Comparison of ENCODE assay signal across 16 cellular contexts in the genomic region with DNA sequence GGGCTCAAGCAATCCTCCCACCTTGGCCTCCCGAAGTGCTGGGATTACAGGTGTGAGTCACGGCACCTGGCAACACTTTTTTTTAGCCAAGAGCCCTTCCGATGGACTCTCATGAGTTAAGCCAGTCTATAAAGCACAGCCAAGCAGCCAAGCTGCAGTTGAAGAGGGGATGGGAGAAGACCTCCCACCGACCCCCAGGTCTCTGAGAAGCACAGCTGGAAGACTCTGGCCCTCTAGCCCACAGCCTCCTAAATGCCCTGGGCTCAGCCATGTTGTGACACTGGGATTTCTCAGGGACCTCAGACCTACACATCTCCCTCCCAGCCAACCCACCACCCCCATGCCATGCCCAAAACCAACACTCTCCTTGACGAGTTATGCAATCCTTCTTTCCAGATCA. TPM values are rescaled to one million over a fixed set of nuclear protein-coding genes. Genes with fewer than 3 reads are reported as not detected.
DNase-seq lines count a peak whose midpoint lies in the region; ATAC-seq and TF ChIP-seq lines count a peak whose summit lies in the region.
"Had no signal": no experiment of that assay in that cellular context is flagged by ENCODE, and none has a peak within 500 bp of the region (broad histone marks: within the 10 kb centered on the region; RNA-seq: fewer than 3 reads in every experiment).

No MANE protein-coding gene starts in this region.

- H3K36me3 ChIP-seq in right atrium auricular region (no peaks in the 10 kb centered on the region), osteoblast (ENCODE audit: insufficient read depth, low read length) (no peaks in the 10 kb centered on the region), tibial artery (no peaks in the 10 kb centered on the region)
- H3K36me3 ChIP-seq: HAP-1 had no signal

- no peaks in the 10 kb centered on the region for H3K79me2 ChIP-seq in osteoblast (ENCODE audit: insufficient read depth, low read length)

- ATAC-seq in Right ventricle myocardium superior (ENCODE audit: poor library complexity) (no peak), HG02798 (IDR thresholded peaks at IDR 0.05; ENCODE audit: poor library complexity, unreplicated experiment) (no peak), HG02884 (IDR thresholded peaks at IDR 0.05; ENCODE audit: unreplicated experiment) (no peak)
- ATAC-seq: A549, GM12878 had no signal

- DNase-seq in Right ventricle myocardium superior (peak; percentile 13), right atrium auricular region (ENCODE audit: low spot score) (no peak), coronary artery (ENCODE audit: low spot score) (peak; percentile 50), osteoblast (ENCODE audit: insufficient read length, low spot score, missing footprints) (peak; percentile 71), tibial artery (peak in 1 of 2 donors; percentile 61), GM20000 (ENCODE audit: low spot score) (no peak)
- DNase-seq: DMS53, NCI-H146, NCI-H226, NCI-H526 treated with DMSO at 0.1 percent for 48 hours had no signal

- H3K4me1 ChIP-seq in right atrium auricular region: peaks cover 0 to 5% of the 10 kb centered on the region in 2 donors
- H3K4me1 ChIP-seq in osteoblast (ENCODE audit: insufficient read depth, low read length): peaks cover 50% of the 10 kb centered on the region
- H3K4me1 ChIP-seq in tibial artery: peaks cover 4 to 95% (median 82%) of the 10 kb centered on the region in 4 donors
- H3K4me1 ChIP-seq: HAP-1 had no signal

- no peak overlapping the region for H3K4me3 ChIP-seq in right atrium auricular region
- H3K4me3 ChIP-seq in coronary artery: no peak overlapping the region
- no peak overlapping the region for H3K4me3 ChIP-seq in osteoblast (ENCODE audit: insufficient read depth, low read length)
- H3K4me3 ChIP-seq in tibial artery: no peak overlapping the region
- H3K4me3 ChIP-seq: A549, GM12878, HAP-1 had no signal

- H3K27me3 ChIP-seq in right atrium auricular region (no peaks in the 10 kb centered on the region), osteoblast (ENCODE audit: insufficient read depth, low read length) (no peaks in the 10 kb centered on the region), tibial artery (no peaks in the 10 kb centered on the region)

- intact Hi-C loops in Right ventricle myocardium superior (cut with DNase I) (no loop called here), tibial artery (cut with DNase I; ENCODE audit: low total_unique reads) (no loop called here)

- H3K4me2 ChIP-seq in osteoblast (ENCODE audit: insufficient read depth, low read length): no peak overlapping the region
- H3K4me2 ChIP-seq: A549 had no signal

- H3K27ac ChIP-seq in right atrium auricular region: no peak overlapping the region
- H3K27ac ChIP-seq in coronary artery: peak overlapping the region; percentile 28 to 30
- H3K27ac ChIP-seq in osteoblast (ENCODE audit: low read depth, low read length): no peak overlapping the region
- peak overlapping the region; percentile 79 to 81 for H3K27ac ChIP-seq in tibial artery
- H3K27ac ChIP-seq: RWPE1 had no signal

- H4K20me1 ChIP-seq in osteoblast (ENCODE audit: insufficient read depth, low read length): no peaks in the 10 kb centered on the region

- H3K9me3 ChIP-seq in right atrium auricular region: no peaks in the 10 kb centered on the region
- H3K9me3 ChIP-seq in osteoblast (ENCODE audit: low read depth, low read length): no peaks in the 10 kb centered on the region
- no peaks in the 10 kb centered on the region for H3K9me3 ChIP-seq in tibial artery
- H3K9me3 ChIP-seq: A549, HAP-1 had no signal

- no peak for TF ChIP-seq CTCF in right atrium auricular region (IDR thresholded peaks at IDR 0.05)
- TF ChIP-seq CTCF in coronary artery (IDR thresholded peaks at IDR 0.05): no peak
- TF ChIP-seq CTCF in osteoblast (IDR thresholded peaks at IDR 0.05; ENCODE audit: extremely low read depth, low read depth, low read length): no peak
- no peak for TF ChIP-seq CTCF in tibial artery (IDR thresholded peaks at IDR 0.05)
- no peak for TF ChIP-seq CTCF in GM20000 (IDR thresholded peaks at IDR 0.05; ENCODE audit: extremely low read depth, missing control alignments)

- H2AFZ ChIP-seq in osteoblast (ENCODE audit: low read length): no peak overlapping the region

RNA-seq across cellular contexts. Expression of a gene that starts 31.1 kb away (rescaled TPM):
- total RNA-seq in Right ventricle myocardium superior (not detected), right atrium auricular region (not detected), osteoblast (not detected in 2 replicates)
- total RNA-seq: GM12878 had no signal

RNA-seq across cellular contexts. Expression of a gene that starts 56.5 kb away (rescaled TPM):
- total RNA-seq in Right ventricle myocardium superior: not detected
- not detected for total RNA-seq in right atrium auricular region
- not detected in 2 replicates for total RNA-seq in osteoblast
- total RNA-seq: GM12878 had no signal

Comparison
In these comparisons a context has a peak if more than half of its experiments do, and no peak if none do; other contexts are left out.
1. DNase-seq: peak in Right ventricle myocardium superior (single experiment), coronary artery (single experiment) and osteoblast (single experiment); none in right atrium auricular region (single experiment) and GM20000 (single experiment).
2. H3K27ac ChIP-seq: peak in coronary artery (2 of 2) and tibial artery (2 of 2); none in right atrium auricular region (0 of 2) and osteoblast (single experiment).